25 cellular contexts compared by ENCODE assay signal in genomic region chr19:52725528-52725961, GRCh38. TPM values are rescaled to one million over a fixed set of nuclear protein-coding genes. Genes with fewer than 3 reads are reported as not detected.
A peak's percentile ranks its signal among the peaks of the same experiment; 100 is the strongest.
DNase-seq lines count a peak whose midpoint lies in the region; ATAC-seq, FAIRE-seq and TF ChIP-seq lines count a peak whose summit lies in the region.
"Had no signal": no experiment of that assay in that cellular context is flagged by ENCODE, and none has a peak within 500 bp of the region (broad histone marks: within the 10 kb centered on the region; RNA-seq: fewer than 3 reads in every experiment).

No MANE protein-coding gene starts in this region.

- peaks cover 40% of the 10 kb centered on the region for H3K4me1 Mint-ChIP-seq in progenitor cell of endocrine pancreas (ENCODE audit: low read depth)
- H3K4me1 Mint-ChIP-seq: H9 had no signal

- H3K4me3 Mint-ChIP-seq in progenitor cell of endocrine pancreas (ENCODE audit: low read depth) = no peak overlapping the region
- H3K4me3 Mint-ChIP-seq: CD14-positive monocyte, H9 had no signal

- no peak overlapping the region for H4K8ac ChIP-seq in IMR-90 (ENCODE audit: low read depth in 2 of 2, low read length in 2 of 2)

- no peaks in the 10 kb centered on the region for H3F3A ChIP-seq in SK-N-SH (replicated peaks; ENCODE audit: insufficient read depth)

- H3K14ac ChIP-seq in IMR-90 (replicated peaks; ENCODE audit: low read depth, low read length) = no peak overlapping the region

- H2AFZ ChIP-seq in SK-N-SH (ENCODE audit: low read depth) = no peak overlapping the region
- H2AFZ ChIP-seq in IMR-90 (replicated peaks; ENCODE audit: low read length, poor library complexity) = no peak overlapping the region
- H2AFZ ChIP-seq in hepatocyte = no peak overlapping the region
- H2AFZ ChIP-seq: GM23248 had no signal

- H4K20me1 ChIP-seq in SK-N-SH (ENCODE audit: insufficient read depth) (no peaks in the 10 kb centered on the region), IMR-90 (ENCODE audit: insufficient read depth, low read length) (peaks cover 11% of the 10 kb centered on the region; the same call in 1 of the 2 replicates), hepatocyte (ENCODE audit: insufficient read depth, poor library complexity, severe bottlenecking) (no peaks in the 10 kb centered on the region)

- no peak overlapping the region for H3K23ac ChIP-seq in IMR-90 (ENCODE audit: low read depth, low read length)

- H2AK9ac ChIP-seq in IMR-90 (replicated peaks; ENCODE audit: low read depth, low read length, poor library complexity) = no peak overlapping the region

- DNase-seq in SK-N-SH (peak; percentile 45), IMR-90 (no peak), hepatocyte (ENCODE audit: low spot score) (no peak), progenitor cell of endocrine pancreas (ENCODE audit: low spot score, unreplicated experiment) (no peak), GM12891 (ENCODE audit: insufficient read length, low spot score) (no peak), AG08396 (ENCODE audit: low spot score) (no peak)
- DNase-seq: BE2C, GM23248, H9, MM.1S, NCI-H1048, NCI-H1417, NCI-H1694, NCI-H2029 treated with DMSO at 0.1 percent for 48 hours, NCI-H526 treated with DMSO at 0.1 percent for 48 hours, SHP77 treated with DMSO at 0.1 percent for 48 hours, SW 1271 had no signal

- H3K27me3 ChIP-seq in SK-N-SH (ENCODE audit: insufficient read depth) (no peaks in the 10 kb centered on the region), IMR-90 (ENCODE audit: control insufficient read depth, insufficient read depth, low read length) (no peaks in the 10 kb centered on the region), hepatocyte (no peaks in the 10 kb centered on the region)
- H3K27me3 ChIP-seq: BE2C had no signal

- intact Hi-C loops in IMR-90 (cut with micrococcal nuclease) = no loop called here

- H4K91ac ChIP-seq in IMR-90 (ENCODE audit: insufficient read depth, low read depth, low read length) = no peak overlapping the region

- H3K27ac ChIP-seq in SK-N-SH (ENCODE audit: low read depth in 2 of 2, low read length in 1 of 2) (no peak overlapping the region), IMR-90 (ENCODE audit: insufficient read depth, low read length) (no peak overlapping the region), hepatocyte (peak overlapping the region; percentile 87)
- H3K27ac ChIP-seq: 22Rv1, GM23248, KMS-11, RWPE1 had no signal

- no peak overlapping the region for H2BK5ac ChIP-seq in IMR-90 (ENCODE audit: low read depth, low read length, poor library complexity, severe bottlenecking)

- in situ Hi-C loops in IMR-90 (cut with MboI; ENCODE audit: low sequenced_read_pairs) = no loop called here

- H3K9me3 ChIP-seq in SK-N-SH (no peaks in the 10 kb centered on the region), IMR-90 (ENCODE audit: control insufficient read depth, insufficient read depth, low read length) (no peaks in the 10 kb centered on the region), hepatocyte (ENCODE audit: low read depth) (no peaks in the 10 kb centered on the region)
- H3K9me3 ChIP-seq: BE2C had no signal

- peaks cover 7 to 27% of the 10 kb centered on the region in 2 experiments for H3K79me1 ChIP-seq in IMR-90 (ENCODE audit: low read depth in 1 of 2, low read length in 2 of 2)

- H3K18ac ChIP-seq in IMR-90 (ENCODE audit: low read depth, low read length) = no peak overlapping the region

- TF ChIP-seq POLR2A in IMR-90 (IDR thresholded peaks at IDR 0.05; ENCODE audit: low read depth, low read length) (no peak), GM12891 (IDR thresholded peaks at IDR 0.05; ENCODE audit: low read depth, low read length) (no peak)

- H3K36me3 ChIP-seq in SK-N-SH (replicated peaks in 1 of 2; ENCODE audit: control insufficient read depth in 1 of 2, insufficient read depth in 2 of 2, low read length in 1 of 2) = peaks cover 0 to 20% of the 10 kb centered on the region in 2 experiments
- H3K36me3 ChIP-seq in IMR-90 (ENCODE audit: control insufficient read depth, insufficient read depth, low read length) = peaks cover 19% of the 10 kb centered on the region
- no peaks in the 10 kb centered on the region for H3K36me3 ChIP-seq in hepatocyte (replicated peaks; ENCODE audit: insufficient read depth, low read depth)
- H3K36me3 ChIP-seq: BE2C had no signal

- no peak overlapping the region for H3K4ac ChIP-seq in IMR-90 (ENCODE audit: low read depth, low read length)

- H3K4me1 ChIP-seq in SK-N-SH (ENCODE audit: control insufficient read depth in 1 of 2, insufficient read depth in 2 of 2, low read depth in 1 of 2, low read length in 1 of 2) (no peaks in the 10 kb centered on the region), IMR-90 (ENCODE audit: control insufficient read depth, insufficient read depth, low read length) (peaks cover 18% of the 10 kb centered on the region), hepatocyte (ENCODE audit: insufficient read depth) (peaks cover 37% of the 10 kb centered on the region)
- H3K4me1 ChIP-seq: BE2C had no signal

- ATAC-seq in SK-N-SH treated with all-trans-retinoic acid at 6 μM for 48 hours = no peak
- no peak for ATAC-seq in IMR-90 (ENCODE audit: low read depth)
- no peak for ATAC-seq in HG03097 (IDR thresholded peaks at IDR 0.05; ENCODE audit: low FRiP score, unreplicated experiment)
- ATAC-seq: Panc1 had no signal

- H3K27me3 Mint-ChIP-seq in progenitor cell of endocrine pancreas = no peaks in the 10 kb centered on the region

- H3K4me3 ChIP-seq in SK-N-SH (ENCODE audit: low read depth in 2 of 2, low read length in 1 of 2) (no peak overlapping the region), IMR-90 (ENCODE audit: insufficient read depth, low read depth, low read length) (no peak overlapping the region), hepatocyte (no peak overlapping the region)
- H3K4me3 ChIP-seq: GM23248 had no signal

- H3K9me2 ChIP-seq in SK-N-SH (no peaks in the 10 kb centered on the region), hepatocyte (replicated peaks; ENCODE audit: insufficient read depth) (no peaks in the 10 kb centered on the region)

- H2AK5ac ChIP-seq in IMR-90 (ENCODE audit: low read depth, low read length) = 0 out of 2 replicates have a peak overlapping the region, but pooled peaks have one; percentile 16

- 93% methylated on average over 24 of the region's 24 CpGs for WGBS in SK-N-SH (ENCODE audit: low lambda C conversion rate)
- 91% methylated on average over 15 of the region's 24 CpGs; no CpG with 5 or more reads in 1 of the 2 experiments for WGBS in IMR-90 (ENCODE audit: extremely low coverage in 2 of 2, insufficient read length in 1 of 2), 2 experiments
- 84% methylated on average over 24 of the region's 24 CpGs for WGBS in hepatocyte (ENCODE audit: low lambda C conversion rate, missing lambda C conversion rate)

- no peak overlapping the region for H4K5ac ChIP-seq in IMR-90 (ENCODE audit: low read depth, low read length)

- H3K9me1 ChIP-seq in IMR-90 (ENCODE audit: insufficient read depth, low read length) = peaks cover 9% of the 10 kb centered on the region

- peak overlapping the region; percentile 80 for H3K27ac Mint-ChIP-seq in progenitor cell of endocrine pancreas
- H3K27ac Mint-ChIP-seq: CD14-positive monocyte had no signal

- H2BK15ac ChIP-seq in IMR-90 (ENCODE audit: low read depth, low read length) = no peak overlapping the region

- H3K4me2 ChIP-seq in SK-N-SH = no peak overlapping the region
- no peak overlapping the region for H3K4me2 ChIP-seq in IMR-90 (ENCODE audit: low read depth, low read length)
- peak overlapping the region; percentile 66 for H3K4me2 ChIP-seq in hepatocyte
- H3K4me2 ChIP-seq: KMS-11 had no signal

- no peak overlapping the region for H3K56ac ChIP-seq in IMR-90 (ENCODE audit: extremely low read depth, insufficient read depth, low read length)

- H3K79me2 ChIP-seq in SK-N-SH (ENCODE audit: insufficient read depth) (peaks cover 5% of the 10 kb centered on the region; the same call in 1 of the 2 replicates), hepatocyte (peaks cover 40% of the 10 kb centered on the region)

- no peak for TF ChIP-seq RAD21 in SK-N-SH (IDR thresholded peaks at IDR 0.05; ENCODE audit: low read length)
- no peak for TF ChIP-seq RAD21 in IMR-90 (IDR thresholded peaks at IDR 0.05; ENCODE audit: low read length)

- TF ChIP-seq CTCF in SK-N-SH (IDR thresholded peaks at IDR 0.05) (no peak), IMR-90 (conservative IDR thresholded peaks at IDR 0.05; ENCODE audit: low read depth, low read length) (no peak), hepatocyte (IDR thresholded peaks at IDR 0.05; ENCODE audit: poor library complexity) (no peak), progenitor cell of endocrine pancreas (IDR thresholded peaks at IDR 0.05; ENCODE audit: unreplicated experiment) (no peak)

- peaks cover 32% of the 10 kb centered on the region for H3K36me3 Mint-ChIP-seq in progenitor cell of endocrine pancreas (ENCODE audit: insufficient read depth)

- FAIRE-seq in GM12891 (lab: Jason Lieb, UNC) = no peak
- FAIRE-seq: D721Med had no signal

- no TSS peak for BruUV-seq in IMR-90 (replicated peaks; lab: Mats Ljungman, UMichigan)

- CTCF ChIA-PET in SK-N-SH (lab: Yijun Ruan, JAX) (no interaction called here), IMR-90 (lab: Yijun Ruan, JAX) (no interaction called here)

- no peaks in the 10 kb centered on the region for H3K9me3 Mint-ChIP-seq in progenitor cell of endocrine pancreas (ENCODE audit: low read depth)

- dilution Hi-C loops in IMR-90 (cut with HindIII; ENCODE audit: low sequenced_read_pairs, unreplicated experiment) = no loop called here

- TF ChIP-seq EP300 in SK-N-SH (IDR thresholded peaks at IDR 0.05; ENCODE audit: borderline replicate concordance in 1 of 2, low read depth in 1 of 2, low read length in 1 of 2) = no peak

- no peak overlapping the region for H2BK120ac ChIP-seq in IMR-90 (ENCODE audit: low read depth, low read length)

- no peak overlapping the region for H2BK20ac ChIP-seq in IMR-90 (ENCODE audit: low read depth, low read length)

- no peak overlapping the region for H3K9ac ChIP-seq in SK-N-SH
- H3K9ac ChIP-seq in IMR-90 (ENCODE audit: low read depth, low read length) = no peak overlapping the region
- H3K9ac ChIP-seq: GM23248, KMS-11 had no signal

- POLR2A ChIA-PET in SK-N-SH (lab: Yijun Ruan, JAX) (no interaction called here), IMR-90 (lab: Charles Lee; ENCODE audit: unreplicated experiment) (no interaction called here)

TF ChIP-seq in SK-N-SH treated with all-trans-retinoic acid at 6 μM for 48 hours, 23 proteins besides CTCF, POLR2A, EP300 and RAD21 (continues in another document):
- TF ChIP-seq TCF4 (CRISPR knock-in tag; IDR thresholded peaks at IDR 0.05; ENCODE audit: borderline replicate concordance) = no peak

TF ChIP-seq in IMR-90, 13 proteins besides CTCF, POLR2A, EP300 and RAD21 (continues in another document):
- no peak for TF ChIP-seq MAFK (IDR thresholded peaks at IDR 0.05; ENCODE audit: low read depth, low read length)

RNA-seq across cellular contexts. Expression of gene ZNF611, which starts 9.3 kb away (rescaled TPM):
- polyA plus RNA-seq in SK-N-SH (2012; rRNA removed) = 2.6 and 3.3 TPM in 2 replicates
- polyA plus RNA-seq in SK-N-SH (2012; cell fraction: cytosol; rRNA removed) = 3.3 and 3.4 TPM in 2 replicates
- polyA plus RNA-seq in SK-N-SH (2012; cell fraction: nucleus; rRNA removed) = 6.0 and 9.4 TPM in 2 replicates
- 8.1 and 8.8 TPM in 2 replicates for total RNA-seq in IMR-90 (2012; rRNA removed)
- 3.8 and 4.0 TPM in 2 replicates for polyA plus RNA-seq in IMR-90 (2012; rRNA removed)
- 1.2 and 1.7 TPM in 2 replicates for polyA plus RNA-seq in IMR-90 (2012; cell fraction: cytosol; rRNA removed)
- 1.5 and 8.7 TPM in 2 replicates for polyA plus RNA-seq in IMR-90 (2012; cell fraction: nucleus; rRNA removed; ENCODE audit: low replicate concordance)
- 11.9 and 21.3 TPM in 2 replicates for total RNA-seq in hepatocyte
- 10.8 and 15.4 TPM in 2 replicates for polyA plus RNA-seq in hepatocyte
- 42.9 and 47.3 TPM in 2 replicates for total RNA-seq in progenitor cell of endocrine pancreas
- 2.0 TPM for polyA plus RNA-seq in GM12891 (2012; ENCODE audit: low read depth, missing spikeins)
